8 cellular contexts compared by ENCODE assay signal in the genomic region with DNA sequence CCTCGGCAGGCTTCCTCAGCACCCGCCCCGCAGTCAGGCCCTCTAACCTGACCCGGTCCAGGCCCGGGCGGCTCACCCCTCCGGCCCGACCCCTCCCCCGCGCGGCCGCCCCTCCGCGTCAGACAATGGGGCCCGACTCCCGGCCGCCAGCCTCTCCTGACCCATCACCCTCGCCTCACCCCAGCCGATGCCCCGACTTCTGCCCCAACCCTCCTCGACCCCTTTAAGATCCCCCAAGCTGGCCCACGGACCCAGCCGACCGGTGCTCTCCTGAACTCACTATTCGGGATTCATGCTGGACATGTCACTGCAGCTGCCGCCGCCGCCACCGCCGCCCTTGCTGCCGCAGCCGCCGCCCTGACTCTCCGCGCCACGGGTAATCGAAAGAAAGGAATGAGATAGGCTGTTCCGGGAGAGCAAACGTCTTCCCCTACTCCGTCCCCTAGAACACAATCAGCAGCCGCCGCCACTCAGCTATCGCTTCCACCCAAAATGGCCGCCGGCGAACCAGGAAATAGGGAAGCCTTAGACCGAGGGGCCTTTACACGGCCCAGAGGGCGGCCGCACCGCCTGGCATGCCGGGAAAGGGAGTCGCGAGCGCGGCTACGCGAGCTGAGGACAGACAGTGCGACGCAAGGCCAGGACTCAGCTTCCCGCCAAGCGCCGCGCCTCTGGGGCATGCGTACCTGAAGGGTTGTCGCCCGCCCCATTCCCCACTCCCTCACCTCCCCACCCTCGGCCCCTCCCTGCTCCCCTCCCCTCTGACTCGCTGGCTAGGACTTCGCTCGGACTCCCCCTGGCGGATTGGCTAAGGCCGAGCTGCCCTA. TPM values are rescaled to one million over a fixed set of nuclear protein-coding genes. Genes with fewer than 3 reads are reported as not detected.
DNase-seq lines count a peak whose midpoint lies in the region; ATAC-seq and TF ChIP-seq lines count a peak whose summit lies in the region.

Gene RAB1A, minus strand, starts transcription at position 494 of the 827 bp plus-strand sequence. Its CDS starts 191 bp downstream, at position 303.

- H3K79me2 ChIP-seq in DOHH2 (ENCODE audit: control insufficient read depth, low read length), result peaks cover 51% of the 10 kb centered on the region

- H4K20me1 ChIP-seq in DOHH2 (ENCODE audit: control insufficient read depth, insufficient read depth, low read depth, low read length), result peaks cover 22% of the 10 kb centered on the region

- peak; percentile 98 to 100 (median 99) for DNase-seq in Peyer's patch
- DNase-seq in activated T-cell treated with anti-CD3 and anti-CD28 coated beads, Interleukin-2, amount 50 U/mL, for 48 hours, result peak; percentile 98
- peak; percentile 99 to 100 for DNase-seq in stimulated activated CD8-positive, alpha-beta memory T cell treated with anti-CD3 and anti-CD28 coated beads, Interleukin-7, amount 100 ng/mL, for 4 hours (ENCODE audit: low read depth in 2 of 2)

- H3K36me3 ChIP-seq in DOHH2 (ENCODE audit: control insufficient read depth, low read length) (peaks cover 20% of the 10 kb centered on the region), KOPT-K1 (ENCODE audit: insufficient read depth, low read length) (no peaks in the 10 kb centered on the region), Peyer's patch (no peaks in the 10 kb centered on the region), muscle layer of duodenum (ENCODE audit: control insufficient read depth in 1 of 2, insufficient read depth in 2 of 2, low read length in 2 of 2) (peaks cover 0 to 8% of the 10 kb centered on the region in 2 donors)

- peak within 1 kb of the TSS; percentile 89 for H3K4me2 ChIP-seq in DOHH2 (ENCODE audit: low read length)

- H3K4me3 ChIP-seq in DOHH2 (ENCODE audit: low read length), result peak within 1 kb of the TSS; percentile 95
- H3K4me3 ChIP-seq in Peyer's patch, result peak within 1 kb of the TSS; percentile 89 to 96 (median 93)
- H3K4me3 ChIP-seq in muscle layer of duodenum (ENCODE audit: low read depth in 1 of 2, low read length in 2 of 2), result peak within 1 kb of the TSS; percentile 94 to 99

- H3F3A ChIP-seq in DOHH2 (ENCODE audit: control insufficient read depth, insufficient read depth), result peaks cover 4% of the 10 kb centered on the region

- peaks cover 39% of the 10 kb centered on the region for H3K4me1 ChIP-seq in DOHH2 (ENCODE audit: control insufficient read depth, low read length)
- H3K4me1 ChIP-seq in Peyer's patch, result peaks cover 0 to 36% (median 18%) of the 10 kb centered on the region in 4 donors
- peaks cover 3 to 34% of the 10 kb centered on the region in 2 donors for H3K4me1 ChIP-seq in muscle layer of duodenum (ENCODE audit: control insufficient read depth in 1 of 2, insufficient read depth in 2 of 2, low read length in 2 of 2)

- peak within 1 kb of the TSS; percentile 59 for H3K27ac ChIP-seq in DOHH2 (ENCODE audit: low read depth, low read length)
- peak within 1 kb of the TSS; percentile 79 for H3K27ac ChIP-seq in KOPT-K1 (ENCODE audit: low read depth, low read length, poor library complexity, severe bottlenecking)
- H3K27ac ChIP-seq in Peyer's patch, result peak within 1 kb of the TSS; percentile 95 to 99 (median 98)
- peak within 1 kb of the TSS; percentile 99 for H3K27ac ChIP-seq in muscle layer of duodenum (ENCODE audit: low read length)

- TF ChIP-seq CTCF in DOHH2 (IDR thresholded peaks at IDR 0.05; ENCODE audit: low read depth, low read length, poor library complexity, severe bottlenecking) (peak; percentile 35), Peyer's patch (IDR thresholded peaks at IDR 0.05) (peak in 5 of 6 experiments; percentile 4 to 58 (median 44))

- TF ChIP-seq POLR2A in Peyer's patch (IDR thresholded peaks at IDR 0.05), result peak; percentile 81 to 95

- peak; percentile 96 for ATAC-seq in GM21786 (IDR thresholded peaks at IDR 0.05; ENCODE audit: unreplicated experiment)
- ATAC-seq in esophagus mucosa, result peak; percentile 98

- H3K9me3 ChIP-seq in DOHH2 (ENCODE audit: control insufficient read depth, insufficient read depth, low read length), result no peaks in the 10 kb centered on the region
- no peaks in the 10 kb centered on the region for H3K9me3 ChIP-seq in KOPT-K1 (ENCODE audit: insufficient read depth, low read length, poor library complexity, severe bottlenecking)
- no peaks in the 10 kb centered on the region for H3K9me3 ChIP-seq in Peyer's patch
- no peaks in the 10 kb centered on the region for H3K9me3 ChIP-seq in muscle layer of duodenum (ENCODE audit: control insufficient read depth in 1 of 2, low read length in 2 of 2)

- H3K9me2 ChIP-seq in DOHH2 (replicated peaks; ENCODE audit: control insufficient read depth, low read length), result no peaks in the 10 kb centered on the region

- no peaks in the 10 kb centered on the region for H3K27me3 ChIP-seq in DOHH2 (ENCODE audit: control insufficient read depth, low read length)
- H3K27me3 ChIP-seq in Peyer's patch, result no peaks in the 10 kb centered on the region
- H3K27me3 ChIP-seq in muscle layer of duodenum (ENCODE audit: low read depth, low read length), result no peaks in the 10 kb centered on the region

RNA-seq across cellular contexts. Expression of gene RAB1A, which starts in this region (rescaled TPM):
- total RNA-seq in Peyer's patch (100 to 1,000 TPM in 1 of 4 donors, 10 to 100 TPM in 3; 57.8 to 118 (median 84.7) TPM), esophagus mucosa (113 TPM)

Comparison
In these comparisons a context has a peak if more than half of its experiments do, and no peak if none do; other contexts are left out.
1. Peak in every context shown above with its lines: DNase-seq, ATAC-seq, H3K4me3 ChIP-seq and H3K27ac ChIP-seq.